9 cellular contexts compared by ENCODE assay signal in genomic region chr10:88152720-88153119, GRCh38.
DNase-seq lines count a peak whose midpoint lies in the region; TF ChIP-seq lines count a peak whose summit lies in the region.
"Had no signal": no experiment of that assay in that cellular context is flagged by ENCODE, and none has a peak within 500 bp of the region (broad histone marks: within the 10 kb centered on the region; RNA-seq: fewer than 3 reads in every experiment).

No MANE protein-coding gene starts in this region.

- intact Hi-C loops in ovary (cut with DNase I), result loop anchor here in 1 of 4 donors (5.0 kb wide), 1 partner anchor 90 kb away; no protein-coding TSS in a partner anchor

- TF ChIP-seq CTCF in GM10266 (IDR thresholded peaks at IDR 0.05; ENCODE audit: control insufficient read depth, insufficient read depth, low read depth, missing control alignments) (no peak), HEK293 (tag by site-specific recombination; IDR thresholded peaks at IDR 0.05) (no peak), ovary (IDR thresholded peaks at IDR 0.05) (no peak)

- no peaks in the 10 kb centered on the region for H3K27me3 ChIP-seq in ovary

- POLR2A ChIA-PET in HEK293 (lab: Yijun Ruan, JAX), result no interaction called here

- CTCF ChIA-PET in HEK293 (lab: Yijun Ruan, JAX), result no interaction called here

- H3K36me3 ChIP-seq in HEK293 (ENCODE audit: control insufficient read depth in 2 of 2, insufficient read depth in 1 of 2, low read length in 2 of 2) (no peaks in the 10 kb centered on the region), ovary (no peaks in the 10 kb centered on the region)

- 58 to 80% (median 74%) methylated on average over 1 of the region's 1 CpG for WGBS in ovary, 3 donors

- TF ChIP-seq POLR2A in ovary (IDR thresholded peaks at IDR 0.05), result no peak

- no peak overlapping the region for H3K4me3 ChIP-seq in HEK293 (ENCODE audit: low read depth, low read length)
- no peak overlapping the region for H3K4me3 ChIP-seq in ovary

- no peaks in the 10 kb centered on the region for H3K4me1 ChIP-seq in HEK293 (ENCODE audit: control insufficient read depth, insufficient read depth, low read length)
- peaks cover 8% of the 10 kb centered on the region for H3K4me1 ChIP-seq in ovary (ENCODE audit: insufficient read depth)

- no peak for TF ChIP-seq EP300 in ovary (IDR thresholded peaks at IDR 0.05)

- DNase-seq in GM10266 (ENCODE audit: extremely low spot score) (peak; percentile 65), astrocyte of the hippocampus (ENCODE audit: low read depth, low spot score) (peak; percentile 56), pulmonary artery endothelial cell (ENCODE audit: low read depth, low spot score) (peak; percentile 91), NCI-H128 (lab: John Stamatoyannopoulos, UW; ENCODE audit: unreplicated experiment) (no peak), medulla oblongata (ENCODE audit: extremely low spot score) (no peak), ovary (no peak)

- H3K27ac ChIP-seq in HEK293 (ENCODE audit: extremely low read depth, low read depth, low read length) (no peak overlapping the region), ovary (no peak overlapping the region)
- H3K27ac ChIP-seq: VCaP had no signal

- no peaks in the 10 kb centered on the region for H3K9me3 ChIP-seq in HEK293 (ENCODE audit: control insufficient read depth, insufficient read depth, low read depth, low read length)
- no peaks in the 10 kb centered on the region for H3K9me3 ChIP-seq in ovary

TF ChIP-seq in HEK293, 187 proteins besides CTCF, POLR2A, EP300 and RAD21:
- TF ChIP-seq ZSCAN23 (tag by site-specific recombination; IDR thresholded peaks at IDR 0.05) (no peak), ZNF776 (tag by site-specific recombination; IDR thresholded peaks at IDR 0.05; ENCODE audit: borderline replicate concordance) (no peak), ZFP37 (tag by site-specific recombination; IDR thresholded peaks at IDR 0.05) (no peak), ZNF660 (tag by site-specific recombination; IDR thresholded peaks at IDR 0.05) (0 out of 2 replicates have a peak, but pooled peaks have one; percentile 21), ZNF239 (tag by site-specific recombination; IDR thresholded peaks at IDR 0.05) (no peak), ZNF623 (tag by site-specific recombination; IDR thresholded peaks at IDR 0.05) (no peak), SP3 (tag by site-specific recombination; IDR thresholded peaks at IDR 0.05) (peak; percentile 33; the same call in 1 of the 2 replicates), ZNF692 (tag by site-specific recombination; IDR thresholded peaks at IDR 0.05) (no peak), ZNF175 (tag by site-specific recombination; IDR thresholded peaks at IDR 0.05) (no peak), FEZF1 (tag by site-specific recombination; IDR thresholded peaks at IDR 0.05) (0 out of 2 replicates have a peak, but pooled peaks have one; percentile 15), ZNF148 (tag by site-specific recombination; IDR thresholded peaks at IDR 0.05; ENCODE audit: borderline replicate concordance) (no peak)

TF ChIP-seq in PFSK-1, 5 proteins besides CTCF, POLR2A, EP300 and RAD21:
- TF ChIP-seq FOXP2 (optimal IDR thresholded peaks at IDR 0.05; ENCODE audit: borderline replicate concordance, extremely low read depth, extremely low read length, insufficient read depth) (peak; percentile 27), TAF1 (IDR thresholded peaks at IDR 0.05; ENCODE audit: borderline replicate concordance, insufficient read depth, low read length) (no peak), POLR2AphosphoS5 (IDR thresholded peaks at IDR 0.05; ENCODE audit: low read depth, low read length) (peak; percentile 43; the same call in 1 of the 2 replicates), SIN3A (IDR thresholded peaks at IDR 0.05; ENCODE audit: borderline replicate concordance, insufficient read depth, low read length) (peak; percentile 75; the same call in 1 of the 2 replicates)
- TF ChIP-seq, protein P1, sequence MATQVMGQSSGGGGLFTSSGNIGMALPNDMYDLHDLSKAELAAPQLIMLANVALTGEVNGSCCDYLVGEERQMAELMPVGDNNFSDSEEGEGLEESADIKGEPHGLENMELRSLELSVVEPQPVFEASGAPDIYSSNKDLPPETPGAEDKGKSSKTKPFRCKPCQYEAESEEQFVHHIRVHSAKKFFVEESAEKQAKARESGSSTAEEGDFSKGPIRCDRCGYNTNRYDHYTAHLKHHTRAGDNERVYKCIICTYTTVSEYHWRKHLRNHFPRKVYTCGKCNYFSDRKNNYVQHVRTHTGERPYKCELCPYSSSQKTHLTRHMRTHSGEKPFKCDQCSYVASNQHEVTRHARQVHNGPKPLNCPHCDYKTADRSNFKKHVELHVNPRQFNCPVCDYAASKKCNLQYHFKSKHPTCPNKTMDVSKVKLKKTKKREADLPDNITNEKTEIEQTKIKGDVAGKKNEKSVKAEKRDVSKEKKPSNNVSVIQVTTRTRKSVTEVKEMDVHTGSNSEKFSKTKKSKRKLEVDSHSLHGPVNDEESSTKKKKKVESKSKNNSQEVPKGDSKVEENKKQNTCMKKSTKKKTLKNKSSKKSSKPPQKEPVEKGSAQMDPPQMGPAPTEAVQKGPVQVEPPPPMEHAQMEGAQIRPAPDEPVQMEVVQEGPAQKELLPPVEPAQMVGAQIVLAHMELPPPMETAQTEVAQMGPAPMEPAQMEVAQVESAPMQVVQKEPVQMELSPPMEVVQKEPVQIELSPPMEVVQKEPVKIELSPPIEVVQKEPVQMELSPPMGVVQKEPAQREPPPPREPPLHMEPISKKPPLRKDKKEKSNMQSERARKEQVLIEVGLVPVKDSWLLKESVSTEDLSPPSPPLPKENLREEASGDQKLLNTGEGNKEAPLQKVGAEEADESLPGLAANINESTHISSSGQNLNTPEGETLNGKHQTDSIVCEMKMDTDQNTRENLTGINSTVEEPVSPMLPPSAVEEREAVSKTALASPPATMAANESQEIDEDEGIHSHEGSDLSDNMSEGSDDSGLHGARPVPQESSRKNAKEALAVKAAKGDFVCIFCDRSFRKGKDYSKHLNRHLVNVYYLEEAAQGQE (IDR thresholded peaks at IDR 0.05; ENCODE audit: insufficient read depth in 1 of 2, low read depth in 2 of 2, low read length in 2 of 2), result peak in 1 of 2 experiments; percentile 71; a peak in 1 of 4 replicates

Comparison
In these comparisons a context has a peak if more than half of its experiments do, and no peak if none do; other contexts are left out.
1. DNase-seq: peak in GM10266 (single experiment), astrocyte of the hippocampus (single experiment) and pulmonary artery endothelial cell (single experiment); none in NCI-H128 (single experiment), medulla oblongata (single experiment) and ovary (0 of 5).